In genomic region chr2:48469731-48470130, GRCh38 we compare ENCODE assay signal across 9 cellular contexts.
"Had no signal": no experiment of that assay in that cellular context is flagged by ENCODE, and none has a peak within 500 bp of the region (broad histone marks: within the 10 kb centered on the region; RNA-seq: fewer than 3 reads in every experiment).

No MANE protein-coding gene starts in this region.

- H2AFZ ChIP-seq: GM23248 had no signal

- H3K27me3 Mint-ChIP-seq: IgD-negative memory B cell had no signal

- H3K9me3 ChIP-seq: HAP-1 had no signal

- H3K4me3 ChIP-seq: GM23248, HAP-1 had no signal

- ATAC-seq: HCT116, HepG2 had no signal

- FAIRE-seq: HepG2 had no signal

- DNase-seq: GM23248, GOT3, H7, HFFc6 had no signal

- H3K9me3 Mint-ChIP-seq: HFFc6, IgD-negative memory B cell had no signal

- H3K27ac ChIP-seq: GM23248, HL-60 had no signal

- H3K4me1 Mint-ChIP-seq: IgD-negative memory B cell had no signal

- H3K27ac Mint-ChIP-seq: HFFc6, IgD-negative memory B cell had no signal

- H3K4me3 Mint-ChIP-seq: HFFc6, IgD-negative memory B cell had no signal
